Comparison of ENCODE assay signal across 10 cellular contexts in the genomic region with DNA sequence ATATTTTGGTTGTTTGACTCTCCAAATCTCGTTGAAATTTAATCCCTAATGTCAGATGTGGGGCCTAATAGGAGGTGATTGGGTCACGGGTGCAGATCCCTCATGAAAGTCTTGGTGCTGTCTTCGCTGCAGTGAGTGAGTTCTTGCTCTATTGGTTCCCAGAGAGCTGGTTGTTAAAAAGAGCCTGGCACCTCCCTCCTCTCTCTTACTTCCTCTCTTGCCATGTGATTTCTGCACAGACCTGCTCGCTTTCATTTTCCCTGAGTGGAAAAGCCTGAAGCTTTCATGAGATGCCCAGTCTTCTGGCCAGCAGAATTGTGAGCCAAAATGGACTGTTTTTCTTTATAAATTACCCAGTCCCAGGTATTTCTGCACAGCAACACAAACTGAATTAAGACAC.
DNase-seq lines count a peak whose midpoint lies in the region; ATAC-seq and TF ChIP-seq lines count a peak whose summit lies in the region.
"Had no signal": no experiment of that assay in that cellular context is flagged by ENCODE, and none has a peak within 500 bp of the region (broad histone marks: within the 10 kb centered on the region; RNA-seq: fewer than 3 reads in every experiment).

No MANE protein-coding gene starts in this region.

- no peaks in the 10 kb centered on the region for H3K4me1 ChIP-seq in psoas muscle

- peak overlapping the region; percentile 71 for H3K4me3 Mint-ChIP-seq in stimulated activated memory B cell treated with anti-CD40 and anti-IgM and Interleukin-4, amounts not matched to agents 10 μg/mL and 1 μg/mL and 100 μg/mL, for 72 hours
- H3K4me3 Mint-ChIP-seq in activated T-cell treated with anti-CD3 and anti-CD28 coated beads, Interleukin-2, amount 50 U/mL, for 24 hours = no peak overlapping the region
- H3K4me3 Mint-ChIP-seq: nephron had no signal

- intact Hi-C loops in psoas muscle (cut with DNase I) = no loop called here

- H3K27me3 ChIP-seq in psoas muscle (ENCODE audit: insufficient read depth in 3 of 3, low read length in 2 of 3) = no peaks in the 10 kb centered on the region

- H3K9me3 ChIP-seq in psoas muscle = no peaks in the 10 kb centered on the region

- no peak for TF ChIP-seq CTCF in psoas muscle (IDR thresholded peaks at IDR 0.05)

- peak; percentile 10 for DNase-seq in MV-4-11 (lab: John Stamatoyannopoulos, UW)
- no peak for DNase-seq in activated CD4-positive, CD25-positive, alpha-beta regulatory T cell treated with anti-CD3 and anti-CD28 coated beads, Interleukin-2, amount 50 U/mL, for 72 hours
- no peak for DNase-seq in activated T-cell treated with anti-CD3 and anti-CD28 coated beads, Interleukin-2, amount 50 U/mL, for 24 hours
- no peak for DNase-seq in activated naive CD4-positive, alpha-beta T cell treated with Interleukin-2 at 50 U/mL for 16 hours
- no peak for DNase-seq in psoas muscle
- DNase-seq: activated CD4-positive, alpha-beta T cell treated with anti-CD3 and anti-CD28 coated beads, Interleukin-2, amount 50 U/mL, for 48 hours had no signal

- no peaks in the 10 kb centered on the region for H3K36me3 ChIP-seq in psoas muscle (ENCODE audit: insufficient read depth in 1 of 2, low read depth in 1 of 2)

- no peaks in the 10 kb centered on the region for H3K27me3 Mint-ChIP-seq in stimulated activated memory B cell treated with anti-CD40 and anti-IgM and Interleukin-4, amounts not matched to agents 10 μg/mL and 1 μg/mL and 100 μg/mL, for 72 hours
- H3K27me3 Mint-ChIP-seq in activated T-cell treated with anti-CD3 and anti-CD28 coated beads, Interleukin-2, amount 50 U/mL, for 24 hours = no peaks in the 10 kb centered on the region

- WGBS in psoas muscle, 3 donors = 59 to 67% (median 59%) methylated on average over 4 of the region's 4 CpGs

- no peaks in the 10 kb centered on the region for H3K36me3 Mint-ChIP-seq in stimulated activated memory B cell treated with anti-CD40 and anti-IgM and Interleukin-4, amounts not matched to agents 10 μg/mL and 1 μg/mL and 100 μg/mL, for 72 hours
- no peaks in the 10 kb centered on the region for H3K36me3 Mint-ChIP-seq in activated T-cell treated with anti-CD3 and anti-CD28 coated beads, Interleukin-2, amount 50 U/mL, for 24 hours (ENCODE audit: low read depth)

- peaks cover 4% of the 10 kb centered on the region for H3K9me3 Mint-ChIP-seq in stimulated activated memory B cell treated with anti-CD40 and anti-IgM and Interleukin-4, amounts not matched to agents 10 μg/mL and 1 μg/mL and 100 μg/mL, for 72 hours
- H3K9me3 Mint-ChIP-seq in activated T-cell treated with anti-CD3 and anti-CD28 coated beads, Interleukin-2, amount 50 U/mL, for 24 hours = peaks cover 2% of the 10 kb centered on the region

- ATAC-seq in GM19328 (IDR thresholded peaks at IDR 0.05; ENCODE audit: unreplicated experiment) (peak; percentile 86), HG02885 (IDR thresholded peaks at IDR 0.05; ENCODE audit: poor library complexity, unreplicated experiment) (peak; percentile 75), psoas muscle (no peak)
- ATAC-seq in stimulated activated memory B cell treated with anti-CD40 and anti-IgM and Interleukin-4, amounts not matched to agents 10 μg/mL and 1 μg/mL and 100 μg/mL, for 72 hours = peak; percentile 94

- no peak overlapping the region for H3K27ac ChIP-seq in psoas muscle

- no peak overlapping the region for H3K4me3 ChIP-seq in psoas muscle

- H3K27ac Mint-ChIP-seq in stimulated activated memory B cell treated with anti-CD40 and anti-IgM and Interleukin-4, amounts not matched to agents 10 μg/mL and 1 μg/mL and 100 μg/mL, for 72 hours = peak overlapping the region; percentile 79
- H3K27ac Mint-ChIP-seq in activated T-cell treated with anti-CD3 and anti-CD28 coated beads, Interleukin-2, amount 50 U/mL, for 24 hours = no peak overlapping the region
- H3K27ac Mint-ChIP-seq: nephron had no signal

- H3K4me1 Mint-ChIP-seq in stimulated activated memory B cell treated with anti-CD40 and anti-IgM and Interleukin-4, amounts not matched to agents 10 μg/mL and 1 μg/mL and 100 μg/mL, for 72 hours = peaks cover 43% of the 10 kb centered on the region
- no peaks in the 10 kb centered on the region for H3K4me1 Mint-ChIP-seq in activated T-cell treated with anti-CD3 and anti-CD28 coated beads, Interleukin-2, amount 50 U/mL, for 24 hours (ENCODE audit: low read depth)
- H3K4me1 Mint-ChIP-seq: nephron had no signal

Comparison
In these comparisons a context has a peak if more than half of its experiments do, and no peak if none do; other contexts are left out.
1. ATAC-seq: peak in GM19328 (single experiment), HG02885 (single experiment) and stimulated activated memory B cell treated with anti-CD40 and anti-IgM and Interleukin-4, amounts not matched to agents 10 μg/mL and 1 μg/mL and 100 μg/mL, for 72 hours (single experiment); none in psoas muscle (0 of 4).